In genomic region chr1:153612755-153613331, GRCh38 we compare ENCODE assay signal across 8 cellular contexts. TPM values are rescaled to one million over a fixed set of nuclear protein-coding genes. Genes with fewer than 3 reads are reported as not detected.
DNase-seq lines count a peak whose midpoint lies in the region; ATAC-seq, FAIRE-seq and TF ChIP-seq lines count a peak whose summit lies in the region.
"Had no signal": no experiment of that assay in that cellular context is flagged by ENCODE, and none has a peak within 500 bp of the region (broad histone marks: within the 10 kb centered on the region; RNA-seq: fewer than 3 reads in every experiment).

A gene with protein sequence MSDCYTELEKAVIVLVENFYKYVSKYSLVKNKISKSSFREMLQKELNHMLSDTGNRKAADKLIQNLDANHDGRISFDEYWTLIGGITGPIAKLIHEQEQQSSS (minus strand): TSS chr1:153613137. CDS start chr1:153608151, 4,986 bp downstream.

- peaks cover 43% of the 10 kb centered on the region for H3K4me1 Mint-ChIP-seq in endothelial cell (ENCODE audit: unreplicated experiment)

- TF ChIP-seq CTCF in endothelial cell (IDR thresholded peaks at IDR 0.05; ENCODE audit: unreplicated experiment), result no peak

- H3K9me3 Mint-ChIP-seq in endothelial cell (ENCODE audit: unreplicated experiment), result no peaks in the 10 kb centered on the region

- ATAC-seq in HG02610 (IDR thresholded peaks at IDR 0.05; ENCODE audit: unreplicated experiment), result no peak

- no peak within 1 kb of the TSS for H3K27ac Mint-ChIP-seq in endothelial cell (ENCODE audit: unreplicated experiment)

- DNase-seq in NCI-H460 (ENCODE audit: extremely low read depth, low read depth) (no peak), endothelial cell (ENCODE audit: low spot score) (no peak), mesenteric fat pad (ENCODE audit: low spot score) (no peak), urothelium cell line (ENCODE audit: low spot score) (peak; percentile 87), GM19240 (ENCODE audit: insufficient read length, low spot score) (no peak)
- no peak for DNase-seq in stimulated activated naive CD4-positive, alpha-beta T cell treated with Interleukin-2 at 50 U/mL for 16 hours (lab: John Stamatoyannopoulos, UW)

- peaks cover 8% of the 10 kb centered on the region for H3K36me3 Mint-ChIP-seq in endothelial cell (ENCODE audit: low read depth, unreplicated experiment)

- no peak within 1 kb of the TSS for H3K4me3 Mint-ChIP-seq in endothelial cell (ENCODE audit: unreplicated experiment)

- FAIRE-seq in urothelium cell line (lab: Jason Lieb, UNC), result no peak

- peaks cover 21% of the 10 kb centered on the region for H3K27me3 Mint-ChIP-seq in endothelial cell (ENCODE audit: unreplicated experiment)

RNA-seq across cellular contexts. Expression of the gene that starts here (rescaled TPM):
- total RNA-seq in NCI-H460 (2014; rRNA removed; shearing (Covaris generic)), result 96.5 and 101 TPM in 2 replicates
- polyA plus RNA-seq in NCI-H460 (2014; cell fraction: nucleus; rRNA removed), result 19.5 and 31.7 TPM in 2 replicates
- 363 TPM for total RNA-seq in endothelial cell (ENCODE audit: unreplicated experiment)
- total RNA-seq in mesenteric fat pad, result 107 TPM
- total RNA-seq: T-helper 1 cell treated with Interleukin-12 subunit alpha and Interleukin-12 subunit beta and Interleukin-4 antibody, amounts not matched to agents 30 ng/mL and 1 ng/mL, for 36 hours had no signal
